In genomic region chr1:61082336-61083013, GRCh38 we compare ENCODE assay signal across 8 cellular contexts. TPM values are rescaled to one million over a fixed set of nuclear protein-coding genes. Genes with fewer than 3 reads are reported as not detected.
DNase-seq lines count a peak whose midpoint lies in the region; ATAC-seq and TF ChIP-seq lines count a peak whose summit lies in the region.

TSS of gene NFIA (plus strand) at chr1:61082561.

- TF ChIP-seq CTCF in MCF 10A (IDR thresholded peaks at IDR 0.05; ENCODE audit: unreplicated experiment) = no peak

- no peak for ATAC-seq in HG03432 (IDR thresholded peaks at IDR 0.05; ENCODE audit: unreplicated experiment)

- no peaks in the 10 kb centered on the region for H3K27me3 ChIP-seq in CD8-positive, alpha-beta memory T cell (ENCODE audit: insufficient read depth, low read length, poor library complexity, severe bottlenecking)

- POLR2A ChIA-PET in CD8-positive, alpha-beta memory T cell (lab: Charles Lee) = interaction anchor here (0.5 to 2.0 kb wide), 5 partner anchors 9 to 1354 kb away, joined by 3 to 16 read pairs (median 6); no protein-coding TSS in a partner anchor
- POLR2A ChIA-PET in MCF 10A (lab: Yijun Ruan, JAX) = interaction anchor here (0.5 to 7.5 kb wide), 18 partner anchors 10 to 255 kb away, joined by 3 to 369 read pairs (median 12); no protein-coding TSS in a partner anchor

- peak within 1 kb of the TSS; percentile 34 for H3K27ac ChIP-seq in CD8-positive, alpha-beta memory T cell (ENCODE audit: low read depth, low read length)

- CTCF ChIA-PET in CD8-positive, alpha-beta memory T cell (lab: Charles Lee) = interaction anchor here (1.1 to 3.1 kb wide), 3 partner anchors 9 to 39 kb away, joined by 3 to 19 read pairs (median 4); no protein-coding TSS in a partner anchor
- CTCF ChIA-PET in MCF 10A (lab: Yijun Ruan, JAX) = interaction anchor here (0.7 to 1.3 kb wide), 4 partner anchors 12 to 39 kb away, joined by 3 to 5 read pairs (median 3); no protein-coding TSS in a partner anchor

- peaks cover 0 to 12% of the 10 kb centered on the region in 2 donors for H3K27me3 Mint-ChIP-seq in CD8-positive, alpha-beta memory T cell
- H3K27me3 Mint-ChIP-seq in MCF 10A (ENCODE audit: insufficient read depth, unreplicated experiment) = no peaks in the 10 kb centered on the region

- no TSS peak for BruUV-seq in MCF 10A (replicated peaks; lab: Mats Ljungman, UMichigan)

- peak; percentile 10 to 56 (median 26) for DNase-seq in CD8-positive, alpha-beta memory T cell
- DNase-seq in LHCN-M2 (ENCODE audit: low read depth) (peak; percentile 69), T follicular helper cell (ENCODE audit: low read depth) (peak; percentile 12), MCF 10A (ENCODE audit: unreplicated experiment) (peak; percentile 81), renal cortical epithelial cell (ENCODE audit: low read depth) (peak; percentile 58), AML-193 (lab: John Stamatoyannopoulos, UW) (no peak)

- intact Hi-C loops in MCF 10A (cut with micrococcal nuclease) = loop anchor here (10.0 kb wide), 1 partner anchor 142 kb away; no protein-coding TSS in a partner anchor

- H3K4me3 Mint-ChIP-seq in CD8-positive, alpha-beta memory T cell = peak within 1 kb of the TSS; percentile 92 to 96 (median 95)
- peak within 1 kb of the TSS; percentile 88 for H3K4me3 Mint-ChIP-seq in MCF 10A (ENCODE audit: unreplicated experiment)

- peak within 1 kb of the TSS; percentile 78 for H3K4me3 ChIP-seq in CD8-positive, alpha-beta memory T cell (ENCODE audit: low read length)
- peak within 1 kb of the TSS; percentile 61 for H3K4me3 ChIP-seq in iPS-11a (ENCODE audit: low read depth, low read length)

- H3K9me3 Mint-ChIP-seq in CD8-positive, alpha-beta memory T cell = no peaks in the 10 kb centered on the region
- H3K9me3 Mint-ChIP-seq in MCF 10A (ENCODE audit: unreplicated experiment) = no peaks in the 10 kb centered on the region

- peaks cover 0 to 14% (median 0%) of the 10 kb centered on the region in 3 donors for H3K36me3 Mint-ChIP-seq in CD8-positive, alpha-beta memory T cell
- H3K36me3 Mint-ChIP-seq in MCF 10A (ENCODE audit: insufficient read depth, unreplicated experiment) = peaks cover 7% of the 10 kb centered on the region

- H3K36me3 ChIP-seq in CD8-positive, alpha-beta memory T cell (ENCODE audit: insufficient read depth, low read length) = no peaks in the 10 kb centered on the region

- H3K4me1 ChIP-seq in CD8-positive, alpha-beta memory T cell (ENCODE audit: insufficient read depth, low read length) = peaks cover 41% of the 10 kb centered on the region

- H3K27ac Mint-ChIP-seq in CD8-positive, alpha-beta memory T cell = peak within 1 kb of the TSS in 7 of 8 donors; percentile 75 to 94 (median 88)
- peak within 1 kb of the TSS; percentile 96 for H3K27ac Mint-ChIP-seq in MCF 10A (ENCODE audit: low read depth, unreplicated experiment)

- H3K9me3 ChIP-seq in CD8-positive, alpha-beta memory T cell (ENCODE audit: low read length) = no peaks in the 10 kb centered on the region

- peaks cover 44 to 62% (median 49%) of the 10 kb centered on the region in 3 donors for H3K4me1 Mint-ChIP-seq in CD8-positive, alpha-beta memory T cell
- peaks cover 34% of the 10 kb centered on the region for H3K4me1 Mint-ChIP-seq in MCF 10A (ENCODE audit: insufficient read depth, unreplicated experiment)

RNA-seq across cellular contexts. Expression of gene NFIA, which starts in this region (rescaled TPM):
- 1 to 10 TPM; 6.1 to 7.0 TPM for total RNA-seq in CD8-positive, alpha-beta memory T cell
- 9.9 TPM for polyA plus RNA-seq in CD8-positive, alpha-beta memory T cell
- total RNA-seq in LHCN-M2 (2014; rRNA removed) (2.2 and 4.6 TPM in 2 replicates), MCF 10A (2022) (47.4 and 54.8 TPM in 2 replicates), renal cortical epithelial cell (2.1 and 8.2 TPM in 2 replicates)
- polyA plus RNA-seq in LHCN-M2 (2012) = 0.69 TPM

Comparison
In these comparisons a context has a peak if more than half of its experiments do, and no peak if none do; other contexts are left out.
1. DNase-seq: peak in CD8-positive, alpha-beta memory T cell (5 of 5), LHCN-M2 (single experiment), T follicular helper cell (single experiment), MCF 10A (single experiment) and renal cortical epithelial cell (single experiment); none in AML-193 (0 of 2).